ENCODE assay signal across 18 cellular contexts in genomic region chr9:84324811-84325210, GRCh38. TPM values are rescaled to one million over a fixed set of nuclear protein-coding genes. Genes with fewer than 3 reads are reported as not detected.
DNase-seq lines count a peak whose midpoint lies in the region; ATAC-seq and TF ChIP-seq lines count a peak whose summit lies in the region.
"Had no signal": no experiment of that assay in that cellular context is flagged by ENCODE, and none has a peak within 500 bp of the region (broad histone marks: within the 10 kb centered on the region; RNA-seq: fewer than 3 reads in every experiment).

No MANE protein-coding gene starts in this region.

- no TSS peak for BruUV-seq in MCF 10A (replicated peaks; lab: Mats Ljungman, UMichigan)

- DNase-seq in breast epithelium (ENCODE audit: low spot score in 2 of 2) (no peak), MCF 10A (ENCODE audit: unreplicated experiment) (no peak), epithelial cell of prostate (ENCODE audit: low read depth, low spot score) (no peak), mucosa of descending colon (no peak), activated T-cell treated with anti-CD3 and anti-CD28 coated beads for 4 hours (no peak), T-helper 1 cell (no peak), NCI-H2107 (lab: John Stamatoyannopoulos, UW) (no peak)
- DNase-seq: CD8-positive, alpha-beta T cell; COR-L47; DND-41; GDM1; HCEC 1CT; HFFc6; IMR-90 had no signal

- peaks cover 2% of the 10 kb centered on the region for H3K9me3 Mint-ChIP-seq in MCF 10A (ENCODE audit: unreplicated experiment)

- peak overlapping the region; percentile 75 to 78 for H3K27ac ChIP-seq in breast epithelium
- peak overlapping the region; percentile 75 for H3K27ac ChIP-seq in epithelial cell of prostate
- H3K27ac ChIP-seq: 22Rv1 had no signal

- H3K27me3 Mint-ChIP-seq in MCF 10A (ENCODE audit: insufficient read depth, unreplicated experiment): no peaks in the 10 kb centered on the region

- H3K9me3 ChIP-seq in breast epithelium (peaks cover 0 to 7% of the 10 kb centered on the region in 2 donors), mucosa of descending colon (no peaks in the 10 kb centered on the region)

- ATAC-seq in mucosa of descending colon: peak; percentile 14
- no peak for ATAC-seq in HG03045 (IDR thresholded peaks at IDR 0.05; ENCODE audit: unreplicated experiment)
- ATAC-seq: CD8-positive, alpha-beta T cell had no signal

- peaks cover 26% of the 10 kb centered on the region for H3K4me1 Mint-ChIP-seq in MCF 10A (ENCODE audit: insufficient read depth, unreplicated experiment)

- TF ChIP-seq CTCF in breast epithelium (IDR thresholded peaks at IDR 0.05): no peak
- TF ChIP-seq CTCF in MCF 10A (IDR thresholded peaks at IDR 0.05; ENCODE audit: unreplicated experiment): no peak
- no peak for TF ChIP-seq CTCF in mucosa of descending colon (IDR thresholded peaks at IDR 0.05)

- CTCF ChIA-PET in MCF 10A (lab: Yijun Ruan, JAX): interaction anchor here (1.5 to 3.5 kb wide), 3 partner anchors 9 to 152 kb away, joined by 3 to 14 read pairs (median 6); no protein-coding TSS in a partner anchor

- H3K27me3 ChIP-seq in breast epithelium: no peaks in the 10 kb centered on the region

- H3K4me3 Mint-ChIP-seq in MCF 10A (ENCODE audit: unreplicated experiment): no peak overlapping the region
- H3K4me3 Mint-ChIP-seq: CD14-positive monocyte; CD8-positive, alpha-beta T cell; HFFc6 had no signal

- H3K4me1 ChIP-seq in breast epithelium (no peaks in the 10 kb centered on the region), mucosa of descending colon (ENCODE audit: low read depth) (no peaks in the 10 kb centered on the region)

- intact Hi-C loops in breast epithelium (cut with DNase I; ENCODE audit: low total_unique reads): no loop called here
- intact Hi-C loops in MCF 10A (cut with micrococcal nuclease): no loop called here
- intact Hi-C loops in mucosa of descending colon (cut with DNase I, micrococcal nuclease): no loop called here

- POLR2A ChIA-PET in MCF 10A (lab: Yijun Ruan, JAX): interaction anchor here (0.6 to 1.6 kb wide), 9 partner anchors 9 to 617 kb away, joined by 3 to 4 read pairs (median 3); partner anchors contain the start of genes HNRNPK, RMI1, SLC28A3 and UBQLN1

- H3K36me3 ChIP-seq in breast epithelium (no peaks in the 10 kb centered on the region), mucosa of descending colon (ENCODE audit: low read depth) (no peaks in the 10 kb centered on the region)

- no peaks in the 10 kb centered on the region for H3K36me3 Mint-ChIP-seq in MCF 10A (ENCODE audit: insufficient read depth, unreplicated experiment)
- H3K36me3 Mint-ChIP-seq: CD8-positive, alpha-beta T cell had no signal

- no peak overlapping the region for H3K27ac Mint-ChIP-seq in MCF 10A (ENCODE audit: low read depth, unreplicated experiment)
- H3K27ac Mint-ChIP-seq: CD8-positive, alpha-beta T cell; HFFc6 had no signal

- H3K4me3 ChIP-seq in breast epithelium (no peak overlapping the region), mucosa of descending colon (no peak overlapping the region)

- TF ChIP-seq POLR2A in breast epithelium (IDR thresholded peaks at IDR 0.05): no peak

RNA-seq across cellular contexts. Expression of gene SLC28A3, which starts 15.7 kb away (rescaled TPM):
- total RNA-seq in breast epithelium (10 to 100 TPM in 2 of 3 donors, under 1 TPM in 1; 0.16 to 52.7 (median 10.5) TPM), MCF 10A (2022) (0.47 and 0.77 TPM in 2 replicates), mucosa of descending colon (1 to 10 TPM in 1 of 3 donors, under 1 TPM in 2; 0.35 to 7.2 (median 0.41) TPM)
- total RNA-seq: A673; CD8-positive, alpha-beta T cell had no signal
